ENCODE assay signal across 9 cellular contexts in the genomic region with DNA sequence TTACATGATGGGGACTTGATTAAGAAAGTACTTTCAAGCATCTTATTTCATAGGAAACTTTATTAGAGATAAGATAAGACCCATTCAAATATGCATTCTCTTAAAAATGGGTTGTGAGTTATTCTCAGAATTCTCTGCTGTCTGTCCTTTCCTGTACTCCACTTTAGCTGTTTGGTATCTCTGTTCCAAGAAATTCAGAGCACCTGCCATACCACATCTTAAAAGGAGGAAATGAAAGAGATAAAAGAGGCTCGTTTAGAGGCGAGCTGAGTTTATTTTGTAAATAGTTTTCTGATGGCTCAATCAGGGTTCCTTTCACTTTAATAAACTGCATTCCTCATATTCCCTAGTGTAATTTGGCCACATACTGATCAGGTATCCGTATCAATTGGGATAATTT.
DNase-seq lines count a peak whose midpoint lies in the region; ATAC-seq, FAIRE-seq and TF ChIP-seq lines count a peak whose summit lies in the region.
"Had no signal": no experiment of that assay in that cellular context is flagged by ENCODE, and none has a peak within 500 bp of the region (broad histone marks: within the 10 kb centered on the region; RNA-seq: fewer than 3 reads in every experiment).

No MANE protein-coding gene starts in this region.

- no peaks in the 10 kb centered on the region for H3K27me3 Mint-ChIP-seq in naive B cell
- H3K27me3 Mint-ChIP-seq: dendritic cell treated with granulocyte-macrophage colony-stimulating factor and Interleukin-4, amounts not matched to agents 40 ng/mL and 50 ng/mL, for 4 days had no signal

- H3K4me3 Mint-ChIP-seq in naive B cell: peak overlapping the region in 4 of 8 donors; percentile 4 to 58 (median 34)
- H3K4me3 Mint-ChIP-seq: dendritic cell treated with granulocyte-macrophage colony-stimulating factor and Interleukin-4, amounts not matched to agents 40 ng/mL and 50 ng/mL, for 4 days had no signal

- H3K4me3 ChIP-seq in foreskin fibroblast (ENCODE audit: low read depth in 1 of 2, low read length in 2 of 2): no peak overlapping the region

- ATAC-seq in GM18873 (IDR thresholded peaks at IDR 0.05; ENCODE audit: low FRiP score, unreplicated experiment) (peak; percentile 65), HG02642 (IDR thresholded peaks at IDR 0.05; ENCODE audit: poor library complexity, unreplicated experiment) (peak; percentile 67), naive B cell (ENCODE audit: low read depth in 2 of 2) (peak; percentile 71 to 76)

- peaks cover 0 to 5% of the 10 kb centered on the region in 2 donors for H3K36me3 Mint-ChIP-seq in naive B cell

- H3K4me1 Mint-ChIP-seq in naive B cell: peaks cover 21 to 28% (median 23%) of the 10 kb centered on the region in 3 donors

- TF ChIP-seq CTCF in foreskin fibroblast (IDR thresholded peaks at IDR 0.05; ENCODE audit: low read depth, low read length): no peak

- H3K9me3 Mint-ChIP-seq in naive B cell: no peaks in the 10 kb centered on the region
- H3K9me3 Mint-ChIP-seq: dendritic cell treated with granulocyte-macrophage colony-stimulating factor and Interleukin-4, amounts not matched to agents 40 ng/mL and 50 ng/mL, for 4 days had no signal

- H3K27ac Mint-ChIP-seq in naive B cell: peak overlapping the region in 1 of 6 donors; percentile 29
- H3K27ac Mint-ChIP-seq: dendritic cell treated with granulocyte-macrophage colony-stimulating factor and Interleukin-4, amounts not matched to agents 40 ng/mL and 50 ng/mL, for 4 days had no signal

- DNase-seq in OCI-M1 (lab: John Stamatoyannopoulos, UW) (peak; percentile 39), naive B cell (no peak), foreskin fibroblast (no peak), urothelium cell line (ENCODE audit: low spot score) (no peak), NCI-H1105 treated with DMSO at 0.1 percent for 48 hours (lab: John Stamatoyannopoulos, UW) (no peak), NCI-H2227 treated with DMSO at 0.1 percent for 48 hours (lab: John Stamatoyannopoulos, UW) (no peak)

- no peak for FAIRE-seq in urothelium cell line (lab: Jason Lieb, UNC)
